13 cellular contexts compared by ENCODE assay signal in genomic region chr18:36295880-36296301, GRCh38. TPM values are rescaled to one million over a fixed set of nuclear protein-coding genes. Genes with fewer than 3 reads are reported as not detected.
DNase-seq lines count a peak whose midpoint lies in the region; ATAC-seq and TF ChIP-seq lines count a peak whose summit lies in the region.
"Had no signal": no experiment of that assay in that cellular context is flagged by ENCODE, and none has a peak within 500 bp of the region (broad histone marks: within the 10 kb centered on the region; RNA-seq: fewer than 3 reads in every experiment).

No MANE protein-coding gene starts in this region.

- H3K27me3 ChIP-seq in PC-9 (ENCODE audit: insufficient read depth, low read depth) (no peaks in the 10 kb centered on the region), heart right ventricle (peaks cover 0 to 72% (median 37%) of the 10 kb centered on the region in 7 donors), gastrocnemius medialis (no peaks in the 10 kb centered on the region)

- no peak overlapping the region for H3K27ac Mint-ChIP-seq in activated naive CD4-positive, alpha-beta T cell treated with anti-CD3 and anti-CD28 coated beads, Interleukin-2, amount 10 ng/mL, durations not matched to agents 7 days and 5 days
- H3K27ac Mint-ChIP-seq: activated CD4-positive, alpha-beta T cell treated with anti-CD3 and anti-CD28 coated beads for 36 hours; activated T-helper 2 cell treated with anti-CD3 and anti-CD28 coated beads, Interferon-gamma antibody, Interleukin-2, Interleukin-4, amounts not matched to agents 10 μg/mL and 5 μg/mL and 100 μg/mL, durations not matched to agents 14 hours and 24 hours and 36 hours had no signal

- no peaks in the 10 kb centered on the region for H3K4me1 Mint-ChIP-seq in activated naive CD4-positive, alpha-beta T cell treated with anti-CD3 and anti-CD28 coated beads, Interleukin-2, amount 10 ng/mL, durations not matched to agents 7 days and 5 days
- H3K4me1 Mint-ChIP-seq: activated CD4-positive, alpha-beta T cell treated with anti-CD3 and anti-CD28 coated beads for 36 hours had no signal

- POLR2A ChIA-PET in PC-9 (lab: Charles Lee; ENCODE audit: unreplicated experiment), result no interaction called here

- no peak overlapping the region for H3K4me3 Mint-ChIP-seq in activated naive CD4-positive, alpha-beta T cell treated with anti-CD3 and anti-CD28 coated beads, Interleukin-2, amount 10 ng/mL, durations not matched to agents 7 days and 5 days
- H3K4me3 Mint-ChIP-seq: activated CD4-positive, alpha-beta T cell treated with anti-CD3 and anti-CD28 coated beads for 36 hours had no signal

- H2AFZ ChIP-seq in PC-9, result peak overlapping the region; percentile 85; the same call in 1 of the 2 replicates

- H3K36me3 Mint-ChIP-seq in activated naive CD4-positive, alpha-beta T cell treated with anti-CD3 and anti-CD28 coated beads, Interleukin-2, amount 10 ng/mL, durations not matched to agents 7 days and 5 days, result peaks cover 2% of the 10 kb centered on the region

- H3K4me1 ChIP-seq in ES-I3 (ENCODE audit: insufficient read depth, low read length) (no peaks in the 10 kb centered on the region), PC-9 (replicated peaks; ENCODE audit: insufficient read depth) (peaks cover 19% of the 10 kb centered on the region), heart right ventricle (peaks cover 5 to 32% (median 14%) of the 10 kb centered on the region in 9 donors), gastrocnemius medialis (peaks cover 5 to 26% of the 10 kb centered on the region in 2 donors)

- CTCF ChIA-PET in PC-9 (lab: Charles Lee), result no interaction called here
- CTCF ChIA-PET in activated naive CD4-positive, alpha-beta T cell treated with anti-CD3 and anti-CD28 coated beads, Interleukin-2, amount 10 ng/mL, durations not matched to agents 7 days and 5 days (lab: Charles Lee), result interaction anchor here (0.6 kb wide), 1 partner anchor 1116 kb away, joined by 3 read pairs; no protein-coding TSS in a partner anchor

- no TSS peak for BruUV-seq in PC-9 (replicated peaks; lab: Mats Ljungman, UMichigan)

- H3K4me2 ChIP-seq in PC-9, result peak overlapping the region; percentile 91

- 40 to 51% methylated on average over 20 to 21 of the region's 21 CpGs for WGBS in heart right ventricle, 2 donors

- peak overlapping the region; percentile 24; the same call in 1 of the 2 replicates for H3K9ac ChIP-seq in ES-I3 (ENCODE audit: low read depth, low read length)

- H3K27me3 Mint-ChIP-seq in activated naive CD4-positive, alpha-beta T cell treated with anti-CD3 and anti-CD28 coated beads, Interleukin-2, amount 10 ng/mL, durations not matched to agents 7 days and 5 days, result peaks cover 38% of the 10 kb centered on the region

- H3K9me2 ChIP-seq in PC-9 (ENCODE audit: insufficient read depth), result no peaks in the 10 kb centered on the region

- H3K9me3 ChIP-seq in ES-I3 (ENCODE audit: control insufficient read depth, insufficient read depth, low read length) (no peaks in the 10 kb centered on the region), PC-9 (ENCODE audit: insufficient read depth, low read depth) (no peaks in the 10 kb centered on the region), heart right ventricle (peaks cover 0 to 6% (median 0%) of the 10 kb centered on the region in 11 donors), gastrocnemius medialis (no peaks in the 10 kb centered on the region)

- TF ChIP-seq CTCF in PC-9 (conservative IDR thresholded peaks at IDR 0.05) (no peak), heart right ventricle (IDR thresholded peaks at IDR 0.05) (no peak), gastrocnemius medialis (IDR thresholded peaks at IDR 0.05 in 4 of 5, conservative IDR thresholded peaks at IDR 0.05 in 1 of 5) (no peak)

- H3K79me2 ChIP-seq in PC-9 (ENCODE audit: low read depth), result peaks cover 20% of the 10 kb centered on the region

- ATAC-seq in heart right ventricle (peak in 3 of 8 donors; percentile 17 to 32 (median 22)), gastrocnemius medialis (no peak), GM18861 (IDR thresholded peaks at IDR 0.05; ENCODE audit: unreplicated experiment) (no peak)
- ATAC-seq: activated CD4-positive, alpha-beta T cell treated with anti-CD3 and anti-CD28 coated beads for 36 hours had no signal

- no peaks in the 10 kb centered on the region for H3F3A ChIP-seq in PC-9 (ENCODE audit: insufficient read depth, low read depth)

- H3K27ac ChIP-seq in PC-9, result 0 out of 2 replicates have a peak overlapping the region, but pooled peaks have one; percentile 65
- H3K27ac ChIP-seq in heart right ventricle, result peak overlapping the region in 3 of 10 donors; percentile 85 to 96 (median 90)
- no peak overlapping the region for H3K27ac ChIP-seq in gastrocnemius medialis
- H3K27ac ChIP-seq: C4-2B had no signal

- intact Hi-C loops in PC-9 (cut with micrococcal nuclease; ENCODE audit: unreplicated experiment) (loop anchor here (2.0 to 10.0 kb wide), 4 partner anchors 76 to 459 kb away; no protein-coding TSS in a partner anchor), heart right ventricle (cut with DNase I) (loop anchor here in 8 of 10 donors (5.0 to 10.0 kb wide), 9 partner anchors 41 to 366 kb away; no protein-coding TSS in a partner anchor), gastrocnemius medialis (cut with DNase I; ENCODE audit: low total_unique reads) (loop anchor here (2.0 to 5.0 kb wide), 3 partner anchors 169 to 277 kb away; partner anchors contain the start of genes ELP2 and SLC39A6)

- H3K36me3 ChIP-seq in ES-I3 (ENCODE audit: insufficient read depth, low read length), result no peaks in the 10 kb centered on the region
- H3K36me3 ChIP-seq in PC-9 (ENCODE audit: low read depth), result no peaks in the 10 kb centered on the region
- no peaks in the 10 kb centered on the region for H3K36me3 ChIP-seq in heart right ventricle
- no peaks in the 10 kb centered on the region for H3K36me3 ChIP-seq in gastrocnemius medialis

- H3K4me3 ChIP-seq in PC-9 (peak overlapping the region; percentile 67; the same call in 1 of the 2 replicates), heart right ventricle (peak overlapping the region in 9 of 10 donors; percentile 63 to 90 (median 78)), gastrocnemius medialis (peak overlapping the region; percentile 66 to 99 (median 74))

- TF ChIP-seq POLR2A in gastrocnemius medialis (IDR thresholded peaks at IDR 0.05), result no peak

- in situ Hi-C loops in gastrocnemius medialis (cut with MboI; ENCODE audit: low sequenced_read_pairs in 4 of 4), result loop anchor here in 2 of 4 donors (25.0 kb wide), 2 partner anchors 266 to 534 kb away; no protein-coding TSS in a partner anchor

- DNase-seq in PC-9 (no peak), heart right ventricle (no peak), gastrocnemius medialis (no peak), activated gamma-delta T cell treated with Interleukin-2 at 50 U/mL for 16 hours (no peak)
- no peak for DNase-seq in activated naive CD4-positive, alpha-beta T cell treated with anti-CD3 and anti-CD28 coated beads, Interleukin-2, amount 10 ng/mL, durations not matched to agents 7 days and 5 days
- DNase-seq: Karpas-422; stimulated activated CD4-positive, alpha-beta T cell treated with anti-CD3 and anti-CD28 coated beads, Interleukin-4, amount 100 ng/mL, for 4 hours; stimulated activated naive CD4-positive, alpha-beta T cell treated with Interleukin-2 at 50 U/mL for 16 hours had no signal

- no peaks in the 10 kb centered on the region for H3K9me3 Mint-ChIP-seq in activated naive CD4-positive, alpha-beta T cell treated with anti-CD3 and anti-CD28 coated beads, Interleukin-2, amount 10 ng/mL, durations not matched to agents 7 days and 5 days
- H3K9me3 Mint-ChIP-seq: activated T-helper 2 cell treated with anti-CD3 and anti-CD28 coated beads, Interferon-gamma antibody, Interleukin-2, Interleukin-4, amounts not matched to agents 10 μg/mL and 5 μg/mL and 100 μg/mL, durations not matched to agents 14 hours and 24 hours and 36 hours had no signal

- H4K20me1 ChIP-seq in PC-9 (ENCODE audit: insufficient read depth), result no peaks in the 10 kb centered on the region

RNA-seq across cellular contexts. Expression of gene FHOD3, which starts 1.6 kb away (rescaled TPM):
- total RNA-seq in PC-9 (2021) (10.6 and 13.3 TPM in 2 replicates), heart right ventricle (100 to 1,000 TPM; 280 to 484 (median 406) TPM), gastrocnemius medialis (10 to 100 TPM; 10.0 to 32.5 (median 17.0) TPM)
- 100 to 1,000 TPM in 1 of 2 donors, 10 to 100 TPM in 1; 81.8 to 298 TPM for polyA plus RNA-seq in heart right ventricle
- total RNA-seq: activated CD4-positive, alpha-beta T cell treated with anti-CD3 and anti-CD28 coated beads for 36 hours; activated T-helper 2 cell treated with anti-CD3 and anti-CD28 coated beads, Interferon-gamma antibody, Interleukin-2, Interleukin-4, amounts not matched to agents 10 μg/mL and 5 μg/mL and 100 μg/mL, durations not matched to agents 14 hours and 24 hours and 36 hours had no signal

Comparison
In these comparisons a context has a peak if more than half of its experiments do, and no peak if none do; other contexts are left out.
1. RNA of gene FHOD3, which starts 1.6 kb away (total RNA-seq): 280 to 484 TPM in heart right ventricle; 10.0 to 32.5 TPM in gastrocnemius medialis and 10.6 to 13.3 TPM in PC-9; every median in the first group is over 4 times any median in the second.
2. Peak in every context shown above with its lines, with median percentiles within 50 percentile points of each other: H3K4me3 ChIP-seq.